ENCODE assay signal across 8 cellular contexts in the genomic region with DNA sequence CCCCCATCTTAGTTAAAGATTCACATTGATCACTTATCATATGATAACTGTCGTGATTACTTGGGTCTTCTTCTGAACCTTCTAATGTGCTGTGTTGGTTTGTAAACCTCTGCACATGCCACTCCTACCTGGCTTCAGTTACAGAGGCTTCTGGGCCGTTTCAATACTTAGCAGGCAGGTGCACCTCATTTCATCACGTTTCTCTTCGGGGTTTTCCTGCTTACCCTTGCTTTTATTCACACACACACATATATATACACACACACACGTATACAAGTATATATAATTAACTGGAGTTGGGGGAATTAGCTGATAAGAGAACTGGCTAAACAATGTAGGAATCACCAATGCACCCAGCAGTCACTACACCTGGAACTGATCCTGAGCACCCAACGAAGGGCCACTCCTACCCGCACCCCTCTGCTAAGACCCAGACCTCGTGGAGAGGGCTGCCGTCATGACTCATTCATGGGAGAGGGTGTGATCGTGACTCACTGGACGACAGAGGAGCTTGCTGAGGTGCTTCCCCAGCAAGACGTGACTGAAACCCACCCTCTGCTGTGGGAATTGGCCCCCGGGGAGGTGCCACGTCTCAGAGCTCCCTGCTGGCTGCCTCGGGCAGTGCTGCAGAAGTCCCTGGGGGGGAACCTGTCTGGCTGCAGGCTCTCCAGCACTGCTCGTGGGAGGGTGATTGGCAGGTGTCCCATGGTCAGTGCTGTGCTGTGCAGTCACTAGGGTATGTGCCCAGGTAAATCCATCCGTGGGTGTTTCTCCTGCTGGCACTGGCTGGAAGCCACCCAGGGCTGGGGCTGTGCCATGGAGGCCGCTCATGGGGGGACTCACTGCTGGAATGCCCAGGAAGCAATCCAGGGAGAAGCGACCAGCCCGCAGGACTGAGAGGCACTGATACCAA.
DNase-seq lines count a peak whose midpoint lies in the region; ATAC-seq lines count a peak whose summit lies in the region.

No MANE protein-coding gene starts in this region.

- no peaks in the 10 kb centered on the region for H3K36me3 Mint-ChIP-seq in activated naive CD4-positive, alpha-beta T cell treated with anti-CD3 and anti-CD28 coated beads, Interleukin-2, amount 10 ng/mL, durations not matched to agents 7 days and 5 days
- H3K36me3 Mint-ChIP-seq in activated naive CD8-positive, alpha-beta T cell treated with anti-CD3 and anti-CD28 coated beads, Interleukin-2, amount 50 U/mL, for 24 hours (ENCODE audit: low read depth) = no peaks in the 10 kb centered on the region

- H3K4me3 Mint-ChIP-seq in activated naive CD4-positive, alpha-beta T cell treated with anti-CD3 and anti-CD28 coated beads, Interleukin-2, amount 10 ng/mL, durations not matched to agents 7 days and 5 days = no peak overlapping the region
- H3K4me3 Mint-ChIP-seq in activated naive CD8-positive, alpha-beta T cell treated with anti-CD3 and anti-CD28 coated beads, Interleukin-2, amount 50 U/mL, for 24 hours = no peak overlapping the region

- CTCF ChIA-PET in activated naive CD4-positive, alpha-beta T cell treated with anti-CD3 and anti-CD28 coated beads, Interleukin-2, amount 10 ng/mL, durations not matched to agents 7 days and 5 days (lab: Charles Lee) = no interaction called here

- H3K27me3 Mint-ChIP-seq in activated naive CD4-positive, alpha-beta T cell treated with anti-CD3 and anti-CD28 coated beads, Interleukin-2, amount 10 ng/mL, durations not matched to agents 7 days and 5 days = peaks cover 61% of the 10 kb centered on the region
- peaks cover 45% of the 10 kb centered on the region for H3K27me3 Mint-ChIP-seq in activated naive CD8-positive, alpha-beta T cell treated with anti-CD3 and anti-CD28 coated beads, Interleukin-2, amount 50 U/mL, for 24 hours

- H3K27ac Mint-ChIP-seq in activated naive CD4-positive, alpha-beta T cell treated with anti-CD3 and anti-CD28 coated beads, Interleukin-2, amount 10 ng/mL, durations not matched to agents 7 days and 5 days = no peak overlapping the region
- H3K27ac Mint-ChIP-seq in activated naive CD8-positive, alpha-beta T cell treated with anti-CD3 and anti-CD28 coated beads, Interleukin-2, amount 50 U/mL, for 24 hours = no peak overlapping the region

- ATAC-seq in HG03432 (IDR thresholded peaks at IDR 0.05; ENCODE audit: unreplicated experiment) = peak; percentile 79
- ATAC-seq in activated naive CD8-positive, alpha-beta T cell treated with anti-CD3 and anti-CD28 coated beads, Interleukin-2, amount 50 U/mL, for 24 hours = peak; percentile 90

- no peaks in the 10 kb centered on the region for H3K4me1 Mint-ChIP-seq in activated naive CD4-positive, alpha-beta T cell treated with anti-CD3 and anti-CD28 coated beads, Interleukin-2, amount 10 ng/mL, durations not matched to agents 7 days and 5 days
- H3K4me1 Mint-ChIP-seq in activated naive CD8-positive, alpha-beta T cell treated with anti-CD3 and anti-CD28 coated beads, Interleukin-2, amount 50 U/mL, for 24 hours = peaks cover 5% of the 10 kb centered on the region

- peak; percentile 44 for DNase-seq in activated naive CD4-positive, alpha-beta T cell treated with Interleukin-2 at 50 U/mL for 16 hours
- DNase-seq in activated naive CD4-positive, alpha-beta T cell treated with anti-CD3 and anti-CD28 coated beads, Interleukin-2, amount 10 ng/mL, durations not matched to agents 7 days and 5 days = no peak
- DNase-seq in activated naive CD8-positive, alpha-beta T cell treated with anti-CD3 and anti-CD28 coated beads, Interleukin-2, amount 50 U/mL, for 24 hours = peak; percentile 41
- DNase-seq in non-pigmented ciliary epithelial cell (ENCODE audit: low read depth) (peak; percentile 5), hepatic stellate cell (ENCODE audit: low spot score) (no peak), cortex of kidney (lab: John Stamatoyannopoulos, UW) (no peak)
- no peak for DNase-seq in effector CD4-positive, alpha-beta T cell

- H3K9me3 Mint-ChIP-seq in activated naive CD4-positive, alpha-beta T cell treated with anti-CD3 and anti-CD28 coated beads, Interleukin-2, amount 10 ng/mL, durations not matched to agents 7 days and 5 days = no peaks in the 10 kb centered on the region
- H3K9me3 Mint-ChIP-seq in activated naive CD8-positive, alpha-beta T cell treated with anti-CD3 and anti-CD28 coated beads, Interleukin-2, amount 50 U/mL, for 24 hours = no peaks in the 10 kb centered on the region

Comparison
In these comparisons a context has a peak if more than half of its experiments do, and no peak if none do; other contexts are left out.
1. DNase-seq: peak in activated naive CD4-positive, alpha-beta T cell treated with Interleukin-2 at 50 U/mL for 16 hours (single experiment), activated naive CD8-positive, alpha-beta T cell treated with anti-CD3 and anti-CD28 coated beads, Interleukin-2, amount 50 U/mL, for 24 hours (single experiment) and non-pigmented ciliary epithelial cell (single experiment); none in activated naive CD4-positive, alpha-beta T cell treated with anti-CD3 and anti-CD28 coated beads, Interleukin-2, amount 10 ng/mL, durations not matched to agents 7 days and 5 days (single experiment), effector CD4-positive, alpha-beta T cell (single experiment), hepatic stellate cell (single experiment) and cortex of kidney (single experiment).